Comparison of ENCODE assay signal across 15 cellular contexts in genomic region chr2:201342923-201343322, GRCh38.
"Had no signal": no experiment of that assay in that cellular context is flagged by ENCODE, and none has a peak within 500 bp of the region (broad histone marks: within the 10 kb centered on the region; RNA-seq: fewer than 3 reads in every experiment).

No MANE protein-coding gene starts in this region.

- H3K4me3 Mint-ChIP-seq: immature natural killer cell; naive thymus-derived CD4-positive, alpha-beta T cell; stimulated activated effector memory CD8-positive, alpha-beta T cell treated with anti-CD3 and anti-CD28 coated beads, Interleukin-12 subunit alpha, Interleukin-12 subunit beta, amount 100 ng/mL, for 72 hours; type B pancreatic cell had no signal

- H3K27ac ChIP-seq: epithelial cell of prostate, esophagus muscularis mucosa, gastrocnemius medialis, ovary, right lobe of liver, suprapubic skin, thyroid gland had no signal

- H3K27me3 Mint-ChIP-seq: naive thymus-derived CD4-positive, alpha-beta T cell; type B pancreatic cell had no signal

- H3K9me3 ChIP-seq: esophagus muscularis mucosa, gastrocnemius medialis, ovary, right lobe of liver, suprapubic skin, thyroid gland had no signal

- H3K4me3 ChIP-seq: esophagus muscularis mucosa, gastrocnemius medialis, ovary, right lobe of liver, suprapubic skin, thyroid gland had no signal

- H3K36me3 ChIP-seq: ovary, right lobe of liver, thyroid gland had no signal

- DNase-seq: effector memory CD4-positive, alpha-beta T cell; gastrocnemius medialis; immature natural killer cell; naive thymus-derived CD4-positive, alpha-beta T cell; ovary; right lobe of liver; stimulated activated CD4-positive, alpha-beta T cell treated with anti-CD3 and anti-CD28 coated beads, Interleukin-4, amount 100 ng/mL, for 1 hour; stimulated activated CD8-positive, alpha-beta memory T cell treated with anti-CD3 and anti-CD28 coated beads, Interleukin-4, amount 100 ng/mL, for 48 hours; stimulated activated naive CD8-positive, alpha-beta T cell treated with anti-CD3 and anti-CD28 coated beads, Interleukin-15, Interleukin-2, amounts not matched to agents 100 U/mL and 50 U/mL, for 24 hours; thyroid gland had no signal

- H3K4me1 ChIP-seq: right lobe of liver, suprapubic skin, thyroid gland had no signal

- ATAC-seq: gastrocnemius medialis; naive thymus-derived CD4-positive, alpha-beta T cell; right lobe of liver; stimulated activated effector memory CD8-positive, alpha-beta T cell treated with anti-CD3 and anti-CD28 coated beads, Interleukin-12 subunit alpha, Interleukin-12 subunit beta, amount 100 ng/mL, for 72 hours; stimulated activated naive CD8-positive, alpha-beta T cell treated with anti-CD3 and anti-CD28 coated beads, Interleukin-15, Interleukin-2, amounts not matched to agents 100 U/mL and 50 U/mL, for 24 hours had no signal

- H3K27me3 ChIP-seq: esophagus muscularis mucosa, gastrocnemius medialis, ovary, right lobe of liver, suprapubic skin, thyroid gland had no signal

- H3K9me3 Mint-ChIP-seq: type B pancreatic cell had no signal

- H3K36me3 Mint-ChIP-seq: stimulated activated effector memory CD8-positive, alpha-beta T cell treated with anti-CD3 and anti-CD28 coated beads, Interleukin-12 subunit alpha, Interleukin-12 subunit beta, amount 100 ng/mL, for 72 hours; type B pancreatic cell had no signal

- H3K27ac Mint-ChIP-seq: naive thymus-derived CD4-positive, alpha-beta T cell; stimulated activated effector memory CD8-positive, alpha-beta T cell treated with anti-CD3 and anti-CD28 coated beads, Interleukin-12 subunit alpha, Interleukin-12 subunit beta, amount 100 ng/mL, for 72 hours; type B pancreatic cell had no signal
